24 cellular contexts compared by ENCODE assay signal in the genomic region with DNA sequence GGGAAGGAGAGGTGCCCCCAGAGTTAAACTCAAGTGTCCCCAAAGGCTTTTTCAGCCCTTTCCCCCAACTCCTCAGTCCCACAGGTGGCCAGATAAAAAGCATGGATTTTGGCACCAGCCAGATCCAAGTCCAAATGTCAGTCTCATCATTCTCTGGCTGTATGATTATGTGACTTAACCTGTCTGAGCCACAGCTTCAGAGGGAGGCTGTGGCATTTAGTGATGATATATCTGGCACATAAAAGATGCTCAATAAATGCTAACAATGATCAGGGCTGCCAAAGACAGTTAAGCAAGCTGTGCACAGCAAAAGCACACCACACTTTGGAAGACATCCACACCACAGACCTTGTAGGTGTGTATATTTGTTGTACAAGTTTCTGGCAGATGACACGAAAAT. TPM values are rescaled to one million over a fixed set of nuclear protein-coding genes. Genes with fewer than 3 reads are reported as not detected.
A peak's percentile ranks its signal among the peaks of the same experiment; 100 is the strongest.
DNase-seq lines count a peak whose midpoint lies in the region; ATAC-seq, FAIRE-seq and TF ChIP-seq lines count a peak whose summit lies in the region.
"Had no signal": no experiment of that assay in that cellular context is flagged by ENCODE, and none has a peak within 500 bp of the region (broad histone marks: within the 10 kb centered on the region; RNA-seq: fewer than 3 reads in every experiment).

No MANE protein-coding gene starts in this region.

- no TSS peak for BruUV-seq in Panc1 (replicated peaks; lab: Mats Ljungman, UMichigan)
- BruUV-seq in Caco-2 (replicated peaks; lab: Mats Ljungman, UMichigan): no TSS peak

- no peak overlapping the region for H3K23ac ChIP-seq in trophoblast cell (ENCODE audit: low read length)

- H3K9me3 Mint-ChIP-seq in Caco-2 (ENCODE audit: unreplicated experiment): no peaks in the 10 kb centered on the region
- H3K9me3 Mint-ChIP-seq: CD4-positive, alpha-beta T cell; CD8-positive, alpha-beta memory T cell; GM23338; H9; HFFc6 had no signal

- TF ChIP-seq POLR2A in erythroblast (IDR thresholded peaks at IDR 0.05; ENCODE audit: low read length): no peak

- no peak for DNase-seq in Panc1 (ENCODE audit: low read depth, low spot score)
- no peak for DNase-seq in bronchial epithelial cell (ENCODE audit: low read depth)
- no peak for DNase-seq in trophoblast cell
- no peak for DNase-seq in mesenteric fat pad (ENCODE audit: low spot score)
- no peak for DNase-seq in Caco-2
- no peak for DNase-seq in erythroblast (lab: John Stamatoyannopoulos, UW)
- DNase-seq in middle frontal gyrus (ENCODE audit: extremely low spot score, low spot score): no peak
- DNase-seq: AML-193; BE2C; Calu3; CD4-positive, alpha-beta T cell; CD8-positive, alpha-beta memory T cell; DMS53; DMS79 treated with DMSO at 0.1 percent for 48 hours; GF-D8; H9; HFFc6 had no signal

- peaks cover 26% of the 10 kb centered on the region for H3K4me1 ChIP-seq in Panc1 (ENCODE audit: control insufficient read depth, insufficient read depth, low read length)
- H3K4me1 ChIP-seq in trophoblast cell (ENCODE audit: control insufficient read depth in 1 of 2, insufficient read depth in 2 of 2, low read length in 2 of 2): peaks cover 7 to 13% of the 10 kb centered on the region in 2 experiments
- no peaks in the 10 kb centered on the region for H3K4me1 ChIP-seq in Caco-2
- H3K4me1 ChIP-seq: BE2C had no signal

- POLR2A ChIA-PET in Panc1 (lab: Charles Lee): no interaction called here
- POLR2A ChIA-PET in Caco-2 (lab: Charles Lee): no interaction called here

- H3K27me3 Mint-ChIP-seq in Caco-2 (ENCODE audit: insufficient read depth, unreplicated experiment): no peaks in the 10 kb centered on the region

- H3K9me3 ChIP-seq in Panc1 (ENCODE audit: control insufficient read depth, insufficient read depth, low read depth, low read length) (no peaks in the 10 kb centered on the region), trophoblast cell (ENCODE audit: insufficient read depth, low read depth, low read length) (peaks cover 2% of the 10 kb centered on the region), Caco-2 (no peaks in the 10 kb centered on the region)
- H3K9me3 ChIP-seq: BE2C; BLaER1 treated with 17β-estradiol and CSF1 and Interleukin-3, amounts not matched to agents 10 nM and 100 nM had no signal

- H3K4me3 ChIP-seq in Panc1 (ENCODE audit: low read depth in 2 of 2, low read length in 2 of 2) (no peak overlapping the region), bronchial epithelial cell (ENCODE audit: low read depth, low read length) (no peak overlapping the region), trophoblast cell (ENCODE audit: low read depth, low read length) (no peak overlapping the region), Caco-2 (ENCODE audit: low read depth, low read length) (no peak overlapping the region)
- H3K4me3 ChIP-seq: BLaER1 treated with 17β-estradiol and CSF1 and Interleukin-3, amounts not matched to agents 10 nM and 100 nM; GM23338 had no signal

- H3K27ac Mint-ChIP-seq in Caco-2 (ENCODE audit: unreplicated experiment): no peak overlapping the region
- H3K27ac Mint-ChIP-seq: CD14-positive monocyte; CD4-positive, alpha-beta T cell; CD8-positive, alpha-beta memory T cell; GM23338; H9; HFFc6 had no signal

- H3K9ac ChIP-seq in trophoblast cell (ENCODE audit: low read length): no peak overlapping the region
- H3K9ac ChIP-seq: BLaER1 treated with 17β-estradiol and CSF1 and Interleukin-3, amounts not matched to agents 10 nM and 100 nM had no signal

- in situ Hi-C loops in Panc1 (cut with HindIII; ENCODE audit: low pct_unique_long_range_greater_than_20kb, low sequenced_read_pairs): no loop called here

- H3K4me1 Mint-ChIP-seq in Caco-2 (ENCODE audit: low read depth, unreplicated experiment): no peaks in the 10 kb centered on the region
- H3K4me1 Mint-ChIP-seq: CD8-positive, alpha-beta memory T cell had no signal

- H3K36me3 ChIP-seq in Panc1 (ENCODE audit: control insufficient read depth, insufficient read depth, low read length): no peaks in the 10 kb centered on the region
- no peaks in the 10 kb centered on the region for H3K36me3 ChIP-seq in bronchial epithelial cell (ENCODE audit: control insufficient read depth, insufficient read depth, low read length)
- no peaks in the 10 kb centered on the region for H3K36me3 ChIP-seq in trophoblast cell (ENCODE audit: control insufficient read depth in 1 of 2, insufficient read depth in 2 of 2, low read length in 2 of 2)
- H3K36me3 ChIP-seq in Caco-2 (ENCODE audit: control insufficient read depth, insufficient read depth, low read length): no peaks in the 10 kb centered on the region
- H3K36me3 ChIP-seq: BE2C; BLaER1 treated with 17β-estradiol and CSF1 and Interleukin-3, amounts not matched to agents 10 nM and 100 nM had no signal

- TF ChIP-seq CTCF in Panc1 (IDR thresholded peaks at IDR 0.05) (no peak), bronchial epithelial cell (IDR thresholded peaks at IDR 0.05; ENCODE audit: insufficient read depth, low read length, severe bottlenecking) (no peak), Caco-2 (IDR thresholded peaks at IDR 0.05; ENCODE audit: insufficient read depth in 1 of 2, low read depth in 1 of 2, low read length in 1 of 2, severe bottlenecking in 1 of 2, unreplicated experiment in 1 of 2) (no peak)

- H2BK5ac ChIP-seq in trophoblast cell (ENCODE audit: low read depth, low read length, poor library complexity): no peak overlapping the region

- no peak overlapping the region for H3K4me2 ChIP-seq in trophoblast cell (ENCODE audit: low read length)
- H3K4me2 ChIP-seq: BLaER1 treated with 17β-estradiol and CSF1 and Interleukin-3, amounts not matched to agents 10 nM and 100 nM; GM23338 had no signal

- no peak overlapping the region for H2AK5ac ChIP-seq in trophoblast cell (ENCODE audit: low read length)

- no CpG with 5 or more reads among the region's 1 CpG for WGBS in trophoblast cell (ENCODE audit: extremely low coverage, insufficient coverage, insufficient read length)

- H4K91ac ChIP-seq in trophoblast cell (ENCODE audit: low read depth, low read length): no peak overlapping the region

- H3K27ac ChIP-seq in Panc1 (ENCODE audit: low read length) (peak overlapping the region; percentile 23; the same call in 1 of the 2 replicates), trophoblast cell (ENCODE audit: low read depth, low read length) (no peak overlapping the region)
- H3K27ac ChIP-seq: BLaER1 treated with 17β-estradiol and CSF1 and Interleukin-3, amounts not matched to agents 10 nM and 100 nM had no signal

- H3K27me3 ChIP-seq in Panc1 (ENCODE audit: control insufficient read depth, insufficient read depth, low read length) (no peaks in the 10 kb centered on the region), bronchial epithelial cell (ENCODE audit: control insufficient read depth, insufficient read depth, low read length) (no peaks in the 10 kb centered on the region), trophoblast cell (ENCODE audit: insufficient read depth, low read length) (no peaks in the 10 kb centered on the region), Caco-2 (replicated peaks; ENCODE audit: control insufficient read depth, insufficient read depth, low read length) (no peaks in the 10 kb centered on the region; the same call in 1 of the 2 replicates)
- H3K27me3 ChIP-seq: BE2C; BLaER1 treated with 17β-estradiol and CSF1 and Interleukin-3, amounts not matched to agents 10 nM and 100 nM had no signal

- H4K8ac ChIP-seq in trophoblast cell (ENCODE audit: low read depth, low read length): no peak overlapping the region

- H3K79me2 ChIP-seq in trophoblast cell (ENCODE audit: control insufficient read depth, insufficient read depth, low read length, poor library complexity): no peaks in the 10 kb centered on the region

- H2BK120ac ChIP-seq in trophoblast cell (ENCODE audit: insufficient read depth, low read length, poor library complexity): no peak overlapping the region

- no peak overlapping the region for H3K4ac ChIP-seq in trophoblast cell (ENCODE audit: low read depth, low read length)

- H4K12ac ChIP-seq in trophoblast cell (ENCODE audit: low read depth, low read length): no peak overlapping the region

- ATAC-seq in Panc1: no peak
- ATAC-seq: GM23338, HCT116 had no signal

- no peak overlapping the region for H3K4me3 Mint-ChIP-seq in Caco-2 (ENCODE audit: unreplicated experiment)
- H3K4me3 Mint-ChIP-seq: CD14-positive monocyte; CD4-positive, alpha-beta T cell; CD8-positive, alpha-beta memory T cell; GM23338; H9; HFFc6 had no signal

- intact Hi-C loops in Panc1 (cut with micrococcal nuclease; ENCODE audit: unreplicated experiment): no loop called here
- intact Hi-C loops in Caco-2 (cut with micrococcal nuclease; ENCODE audit: unreplicated experiment): no loop called here

- no peak overlapping the region for H3K14ac ChIP-seq in trophoblast cell (ENCODE audit: low read length)

- FAIRE-seq in bronchial epithelial cell (lab: Jason Lieb, UNC): peak; percentile 72
- FAIRE-seq: GM12891, GM18507 had no signal

- no peak overlapping the region for H2AFZ ChIP-seq in trophoblast cell (ENCODE audit: insufficient read depth, low read length, poor library complexity)
- H2AFZ ChIP-seq: GM23338 had no signal

- CTCF ChIA-PET in Panc1 (lab: Charles Lee): no interaction called here
- CTCF ChIA-PET in Caco-2 (lab: Charles Lee): no interaction called here

- peak overlapping the region; percentile 19 for H2BK12ac ChIP-seq in trophoblast cell (ENCODE audit: low read length)

- H3K18ac ChIP-seq in trophoblast cell (ENCODE audit: low read length): no peak overlapping the region

- no peaks in the 10 kb centered on the region for H3K36me3 Mint-ChIP-seq in Caco-2 (ENCODE audit: insufficient read depth, unreplicated experiment)
- H3K36me3 Mint-ChIP-seq: CD14-positive monocyte; CD8-positive, alpha-beta memory T cell had no signal

- H3K79me1 ChIP-seq in trophoblast cell (ENCODE audit: low read length): peaks cover 2% of the 10 kb centered on the region

RNA-seq across cellular contexts. Expression of gene PADI3, which starts 5.6 kb away (rescaled TPM):
- total RNA-seq in Panc1 (2021; ENCODE audit: unreplicated experiment) (3.4 TPM), bronchial epithelial cell (0.26 and 0.38 TPM in 2 replicates), mesenteric fat pad (not detected), Caco-2 (2022) (not detected in 2 replicates)
- 4.4 TPM for polyA plus RNA-seq in Panc1 (2012; ENCODE audit: insufficient read length)
- not detected in 2 replicates for polyA plus RNA-seq in trophoblast cell (2013)
- total RNA-seq: CD4-positive, alpha-beta T cell; CD8-positive, alpha-beta memory T cell had no signal
- polyA plus RNA-seq: CD14-positive monocyte; CD8-positive, alpha-beta memory T cell had no signal

RNA-seq across cellular contexts. Expression of gene PADI1, which starts 38.3 kb away (rescaled TPM):
- total RNA-seq in Panc1 (2021; ENCODE audit: unreplicated experiment) (2.3 TPM), bronchial epithelial cell (11.8 and 32.8 TPM in 2 replicates), mesenteric fat pad (not detected), Caco-2 (2022) (not detected in 2 replicates)
- 2.6 TPM for polyA plus RNA-seq in Panc1 (2012; ENCODE audit: insufficient read length)
- 0.44 and 0.59 TPM in 2 replicates for polyA plus RNA-seq in trophoblast cell (2013)
- total RNA-seq: CD4-positive, alpha-beta T cell; CD8-positive, alpha-beta memory T cell; G401 had no signal
- polyA plus RNA-seq: CD14-positive monocyte; CD8-positive, alpha-beta memory T cell had no signal
